12 cellular contexts compared by ENCODE assay signal in the genomic region with DNA sequence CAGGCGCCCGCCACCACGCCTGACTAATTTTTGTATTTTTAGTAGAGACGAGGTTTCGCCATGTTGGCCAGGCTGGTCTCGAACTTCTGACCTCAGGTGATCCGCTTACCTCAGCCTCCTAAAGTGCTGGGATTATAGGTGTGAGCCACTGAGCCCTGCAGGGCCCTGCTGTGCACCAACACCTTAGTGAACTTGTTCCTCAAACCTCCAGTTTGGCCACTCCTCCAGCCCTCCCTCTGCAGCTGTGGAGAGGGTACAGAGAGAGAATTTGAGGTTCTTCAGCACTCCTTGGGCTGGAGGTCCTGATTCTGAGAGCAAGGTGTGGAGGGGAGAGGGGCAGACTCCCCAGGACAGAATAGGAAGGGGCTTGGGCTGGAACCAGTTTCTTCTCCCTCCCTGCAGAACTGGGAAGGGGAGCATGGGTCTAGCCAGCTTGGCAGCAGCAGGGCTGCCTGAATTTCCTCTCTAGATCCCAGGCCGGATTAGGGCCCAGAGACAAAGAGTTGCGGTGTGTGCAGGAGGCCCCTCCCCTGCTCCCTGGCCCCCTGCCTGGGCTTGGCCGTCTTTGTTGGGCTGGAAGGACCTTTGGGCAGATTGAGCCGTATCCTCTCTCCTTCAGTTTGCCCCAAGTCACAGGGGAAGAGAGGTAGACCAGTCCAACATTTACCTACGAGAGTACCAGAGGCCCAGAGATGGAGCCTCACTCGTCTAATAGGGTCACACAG. TPM values are rescaled to one million over a fixed set of nuclear protein-coding genes. Genes with fewer than 3 reads are reported as not detected.
DNase-seq lines count a peak whose midpoint lies in the region; ATAC-seq and TF ChIP-seq lines count a peak whose summit lies in the region.
"Had no signal": no experiment of that assay in that cellular context is flagged by ENCODE, and none has a peak within 500 bp of the region (broad histone marks: within the 10 kb centered on the region; RNA-seq: fewer than 3 reads in every experiment).

No MANE protein-coding gene starts in this region.

- H3K27ac ChIP-seq in VCaP (peak overlapping the region; percentile 99), esophagus squamous epithelium (peak overlapping the region in 1 of 4 donors; percentile 13)

- H3K4me3 ChIP-seq in esophagus squamous epithelium = no peak overlapping the region

- peaks cover 0 to 33% (median 0%) of the 10 kb centered on the region in 4 donors for H3K27me3 ChIP-seq in esophagus squamous epithelium

- H3K4me1 Mint-ChIP-seq in activated CD4-positive, alpha-beta memory T cell treated with anti-CD3 and anti-CD28 coated beads, Interleukin-2, amount 10 ng/mL, durations not matched to agents 7 days and 5 days = peaks cover 48% of the 10 kb centered on the region
- peaks cover 31% of the 10 kb centered on the region for H3K4me1 Mint-ChIP-seq in activated CD4-positive, alpha-beta memory T cell treated with anti-CD3 and anti-CD28 coated beads for 36 hours (ENCODE audit: low read depth)
- peaks cover 51 to 57% of the 10 kb centered on the region in 2 donors for H3K4me1 Mint-ChIP-seq in immature natural killer cell
- H3K4me1 Mint-ChIP-seq in stimulated activated memory B cell treated with anti-CD40 and anti-IgM and Interleukin-4, amounts not matched to agents 10 μg/mL and 1 μg/mL and 100 μg/mL, for 72 hours = peaks cover 70% of the 10 kb centered on the region

- TF ChIP-seq CTCF in VCaP (conservative IDR thresholded peaks at IDR 0.05) = no peak
- TF ChIP-seq CTCF in esophagus squamous epithelium (IDR thresholded peaks at IDR 0.05) = no peak

- TF ChIP-seq POLR2A in esophagus squamous epithelium (IDR thresholded peaks at IDR 0.05) = no peak

- WGBS in esophagus squamous epithelium, 2 donors = 80 to 84% methylated on average over 7 of the region's 13 CpGs

- DNase-seq in activated CD4-positive, alpha-beta memory T cell treated with anti-CD3 and anti-CD28 coated beads, Interleukin-2, amount 10 ng/mL, durations not matched to agents 7 days and 5 days = no peak
- DNase-seq in activated CD4-positive, alpha-beta memory T cell treated with anti-CD3 and anti-CD28 coated beads for 36 hours = no peak
- DNase-seq in immature natural killer cell (no peak), AML-193 (lab: John Stamatoyannopoulos, UW) (no peak), esophagus squamous epithelium (lab: John Stamatoyannopoulos, UW) (no peak), germinal center (ENCODE audit: low spot score) (no peak)
- DNase-seq: activated CD4-positive, alpha-beta T cell treated with anti-CD3 and anti-CD28 coated beads for 1 hour; amniotic stem cell; EL; NCI-H2029 had no signal

- H3K4me3 Mint-ChIP-seq in activated CD4-positive, alpha-beta memory T cell treated with anti-CD3 and anti-CD28 coated beads, Interleukin-2, amount 10 ng/mL, durations not matched to agents 7 days and 5 days = peak overlapping the region; percentile 97
- no peak overlapping the region for H3K4me3 Mint-ChIP-seq in activated CD4-positive, alpha-beta memory T cell treated with anti-CD3 and anti-CD28 coated beads for 36 hours
- H3K4me3 Mint-ChIP-seq in immature natural killer cell = peak overlapping the region; percentile 21 to 97 (median 93)
- peak overlapping the region; percentile 55 for H3K4me3 Mint-ChIP-seq in stimulated activated memory B cell treated with anti-CD40 and anti-IgM and Interleukin-4, amounts not matched to agents 10 μg/mL and 1 μg/mL and 100 μg/mL, for 72 hours

- no peak for ATAC-seq in stimulated activated memory B cell treated with anti-CD40 and anti-IgM and Interleukin-4, amounts not matched to agents 10 μg/mL and 1 μg/mL and 100 μg/mL, for 72 hours

- H3K4me1 ChIP-seq in esophagus squamous epithelium = peaks cover 29 to 86% (median 48%) of the 10 kb centered on the region in 3 donors

- POLR2A ChIA-PET in activated CD4-positive, alpha-beta memory T cell treated with anti-CD3 and anti-CD28 coated beads, Interleukin-2, amount 10 ng/mL, durations not matched to agents 7 days and 5 days (lab: Charles Lee) = interaction anchor here (6.1 kb wide), 1 partner anchor 9 kb away, joined by 78 read pairs; no protein-coding TSS in a partner anchor
- POLR2A ChIA-PET in activated CD4-positive, alpha-beta memory T cell treated with anti-CD3 and anti-CD28 coated beads for 36 hours (lab: Charles Lee) = no interaction called here

- intact Hi-C loops in activated CD4-positive, alpha-beta memory T cell treated with anti-CD3 and anti-CD28 coated beads for 36 hours (cut with micrococcal nuclease) = loop anchor here (2.0 to 5.0 kb wide), 3 partner anchors 202 to 1353 kb away; a partner anchor contains a TSS
- intact Hi-C loops in esophagus squamous epithelium (cut with DNase I) = no loop called here

- H3K27me3 Mint-ChIP-seq in activated CD4-positive, alpha-beta memory T cell treated with anti-CD3 and anti-CD28 coated beads, Interleukin-2, amount 10 ng/mL, durations not matched to agents 7 days and 5 days = peaks cover 22% of the 10 kb centered on the region
- H3K27me3 Mint-ChIP-seq in activated CD4-positive, alpha-beta memory T cell treated with anti-CD3 and anti-CD28 coated beads for 36 hours = peaks cover 11% of the 10 kb centered on the region
- peaks cover 4 to 21% (median 15%) of the 10 kb centered on the region in 3 donors for H3K27me3 Mint-ChIP-seq in immature natural killer cell (ENCODE audit: low read depth in 3 of 3)
- no peaks in the 10 kb centered on the region for H3K27me3 Mint-ChIP-seq in stimulated activated memory B cell treated with anti-CD40 and anti-IgM and Interleukin-4, amounts not matched to agents 10 μg/mL and 1 μg/mL and 100 μg/mL, for 72 hours

- H3K27ac Mint-ChIP-seq in activated CD4-positive, alpha-beta memory T cell treated with anti-CD3 and anti-CD28 coated beads, Interleukin-2, amount 10 ng/mL, durations not matched to agents 7 days and 5 days = peak overlapping the region; percentile 56
- H3K27ac Mint-ChIP-seq in activated CD4-positive, alpha-beta memory T cell treated with anti-CD3 and anti-CD28 coated beads for 36 hours = no peak overlapping the region
- peak overlapping the region in 1 of 6 donors; percentile 34 for H3K27ac Mint-ChIP-seq in immature natural killer cell
- peak overlapping the region; percentile 85 for H3K27ac Mint-ChIP-seq in stimulated activated memory B cell treated with anti-CD40 and anti-IgM and Interleukin-4, amounts not matched to agents 10 μg/mL and 1 μg/mL and 100 μg/mL, for 72 hours

- H3K36me3 ChIP-seq in esophagus squamous epithelium = peaks cover 0 to 14% (median 3%) of the 10 kb centered on the region in 3 donors

- CTCF ChIA-PET in activated CD4-positive, alpha-beta memory T cell treated with anti-CD3 and anti-CD28 coated beads, Interleukin-2, amount 10 ng/mL, durations not matched to agents 7 days and 5 days (lab: Charles Lee) = interaction anchor here (1.1 to 1.9 kb wide), 2 partner anchors 45 kb away, joined by 5 to 10 read pairs; no protein-coding TSS in a partner anchor
- CTCF ChIA-PET in activated CD4-positive, alpha-beta memory T cell treated with anti-CD3 and anti-CD28 coated beads for 36 hours (lab: Charles Lee) = no interaction called here

- H3K9me3 Mint-ChIP-seq in activated CD4-positive, alpha-beta memory T cell treated with anti-CD3 and anti-CD28 coated beads, Interleukin-2, amount 10 ng/mL, durations not matched to agents 7 days and 5 days = no peaks in the 10 kb centered on the region
- no peaks in the 10 kb centered on the region for H3K9me3 Mint-ChIP-seq in activated CD4-positive, alpha-beta memory T cell treated with anti-CD3 and anti-CD28 coated beads for 36 hours
- H3K9me3 Mint-ChIP-seq in immature natural killer cell = no peaks in the 10 kb centered on the region
- no peaks in the 10 kb centered on the region for H3K9me3 Mint-ChIP-seq in stimulated activated memory B cell treated with anti-CD40 and anti-IgM and Interleukin-4, amounts not matched to agents 10 μg/mL and 1 μg/mL and 100 μg/mL, for 72 hours

- H3K36me3 Mint-ChIP-seq in activated CD4-positive, alpha-beta memory T cell treated with anti-CD3 and anti-CD28 coated beads, Interleukin-2, amount 10 ng/mL, durations not matched to agents 7 days and 5 days (ENCODE audit: low read depth) = peaks cover 17% of the 10 kb centered on the region
- peaks cover 8% of the 10 kb centered on the region for H3K36me3 Mint-ChIP-seq in activated CD4-positive, alpha-beta memory T cell treated with anti-CD3 and anti-CD28 coated beads for 36 hours
- peaks cover 0 to 4% (median 0%) of the 10 kb centered on the region in 3 donors for H3K36me3 Mint-ChIP-seq in immature natural killer cell
- H3K36me3 Mint-ChIP-seq in stimulated activated memory B cell treated with anti-CD40 and anti-IgM and Interleukin-4, amounts not matched to agents 10 μg/mL and 1 μg/mL and 100 μg/mL, for 72 hours = peaks cover 13% of the 10 kb centered on the region

- H3K9me3 ChIP-seq in esophagus squamous epithelium = no peaks in the 10 kb centered on the region

RNA-seq across cellular contexts. Expression of a gene that starts 2.3 kb away (rescaled TPM):
- 10 to 100 TPM; 54.1 to 55.0 TPM for total RNA-seq in activated CD4-positive, alpha-beta memory T cell treated with anti-CD3 and anti-CD28 coated beads, Interleukin-2, amount 10 ng/mL, durations not matched to agents 7 days and 5 days
- total RNA-seq in activated CD4-positive, alpha-beta memory T cell treated with anti-CD3 and anti-CD28 coated beads for 36 hours = 10 to 100 TPM; 28.2 to 34.6 TPM
- 10 to 100 TPM; 51.0 to 69.9 (median 51.2) TPM for polyA plus RNA-seq in immature natural killer cell
- total RNA-seq in esophagus squamous epithelium = 10 to 100 TPM; 18.3 to 25.5 (median 22.1) TPM

RNA-seq across cellular contexts. Expression of a gene that starts 2.5 kb away (rescaled TPM):
- total RNA-seq in activated CD4-positive, alpha-beta memory T cell treated with anti-CD3 and anti-CD28 coated beads, Interleukin-2, amount 10 ng/mL, durations not matched to agents 7 days and 5 days = 1 to 10 TPM in 1 of 2 experiments, under 1 TPM in 1; 0.58 to 1.1 TPM
- 1 to 10 TPM; 1.1 to 1.6 TPM for total RNA-seq in activated CD4-positive, alpha-beta memory T cell treated with anti-CD3 and anti-CD28 coated beads for 36 hours
- polyA plus RNA-seq in immature natural killer cell = under 1 TPM in 1 of 3 donors, not detected in 2; 0.96 TPM
- 10 to 100 TPM; 12.4 to 18.3 (median 15.5) TPM for total RNA-seq in esophagus squamous epithelium

RNA-seq across cellular contexts. Expression of a gene that starts 12.9 kb away (rescaled TPM):
- 1 to 10 TPM; 1.5 to 2.3 TPM for total RNA-seq in activated CD4-positive, alpha-beta memory T cell treated with anti-CD3 and anti-CD28 coated beads, Interleukin-2, amount 10 ng/mL, durations not matched to agents 7 days and 5 days
- total RNA-seq in activated CD4-positive, alpha-beta memory T cell treated with anti-CD3 and anti-CD28 coated beads for 36 hours = under 1 TPM; 0.73 to 0.88 TPM
- polyA plus RNA-seq in immature natural killer cell = not detected
- total RNA-seq in esophagus squamous epithelium = 1 to 10 TPM in 2 of 4 donors, under 1 TPM in 1, not detected in 1; 0.57 to 2.1 (median 1.2) TPM

RNA-seq across cellular contexts. Expression of a gene that starts 34.5 kb away (rescaled TPM):
- total RNA-seq in activated CD4-positive, alpha-beta memory T cell treated with anti-CD3 and anti-CD28 coated beads, Interleukin-2, amount 10 ng/mL, durations not matched to agents 7 days and 5 days = under 1 TPM; 0.48 to 0.50 TPM
- under 1 TPM; 0.43 to 0.58 TPM for total RNA-seq in activated CD4-positive, alpha-beta memory T cell treated with anti-CD3 and anti-CD28 coated beads for 36 hours
- under 1 TPM in 2 of 3 donors, not detected in 1; 0.08 to 0.09 TPM for polyA plus RNA-seq in immature natural killer cell
- 1 to 10 TPM in 3 of 4 donors, under 1 TPM in 1; 0.57 to 4.0 (median 1.3) TPM for total RNA-seq in esophagus squamous epithelium

Comparison
In these comparisons a context has a peak if more than half of its experiments do, and no peak if none do; other contexts are left out.
1. RNA of a gene that starts 2.5 kb away (total RNA-seq): 12.4 to 18.3 TPM in esophagus squamous epithelium; 1.1 to 1.6 TPM in activated CD4-positive, alpha-beta memory T cell treated with anti-CD3 and anti-CD28 coated beads for 36 hours and 0.58 to 1.1 TPM in activated CD4-positive, alpha-beta memory T cell treated with anti-CD3 and anti-CD28 coated beads, Interleukin-2, amount 10 ng/mL, durations not matched to agents 7 days and 5 days; every median in the first group is over 4 times any median in the second.